In genomic region chr17:8494506-8495111, GRCh38 we compare ENCODE assay signal across 1 cellular context.
TF ChIP-seq lines count a peak whose summit lies in the region.

No MANE protein-coding gene starts in this region.

TF ChIP-seq in K562, 482 proteins besides CTCF, POLR2A, EP300 and RAD21:
- TF ChIP-seq CEBPB (tag; IDR thresholded peaks at IDR 0.05) (peak; percentile 45; the same call in 1 of the 2 replicates), ATF3 (IDR thresholded peaks at IDR 0.05) (peak; percentile 81), ATF3 (CRISPR knock-in tag; conservative IDR thresholded peaks at IDR 0.05) (no peak), CEBPG (CRISPR knock-in tag; IDR thresholded peaks at IDR 0.05) (peak; percentile 7; the same call in 1 of the 2 replicates), CEBPG (tag; conservative IDR thresholded peaks at IDR 0.05 in 1 of 2, IDR thresholded peaks at IDR 0.05 in 1 of 2) (peak; percentile 65 to 82), ARID4B (CRISPR knock-in tag; IDR thresholded peaks at IDR 0.05) (no peak), FOXA1 (IDR thresholded peaks at IDR 0.05; ENCODE audit: borderline replicate concordance) (no peak)
- TF ChIP-seq, protein P1, sequence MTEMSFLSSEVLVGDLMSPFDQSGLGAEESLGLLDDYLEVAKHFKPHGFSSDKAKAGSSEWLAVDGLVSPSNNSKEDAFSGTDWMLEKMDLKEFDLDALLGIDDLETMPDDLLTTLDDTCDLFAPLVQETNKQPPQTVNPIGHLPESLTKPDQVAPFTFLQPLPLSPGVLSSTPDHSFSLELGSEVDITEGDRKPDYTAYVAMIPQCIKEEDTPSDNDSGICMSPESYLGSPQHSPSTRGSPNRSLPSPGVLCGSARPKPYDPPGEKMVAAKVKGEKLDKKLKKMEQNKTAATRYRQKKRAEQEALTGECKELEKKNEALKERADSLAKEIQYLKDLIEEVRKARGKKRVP (CRISPR knock-in tag; IDR thresholded peaks at IDR 0.05): 0 out of 2 replicates have a peak, but pooled peaks have one; percentile 57
